23 cellular contexts compared by ENCODE assay signal in the genomic region with DNA sequence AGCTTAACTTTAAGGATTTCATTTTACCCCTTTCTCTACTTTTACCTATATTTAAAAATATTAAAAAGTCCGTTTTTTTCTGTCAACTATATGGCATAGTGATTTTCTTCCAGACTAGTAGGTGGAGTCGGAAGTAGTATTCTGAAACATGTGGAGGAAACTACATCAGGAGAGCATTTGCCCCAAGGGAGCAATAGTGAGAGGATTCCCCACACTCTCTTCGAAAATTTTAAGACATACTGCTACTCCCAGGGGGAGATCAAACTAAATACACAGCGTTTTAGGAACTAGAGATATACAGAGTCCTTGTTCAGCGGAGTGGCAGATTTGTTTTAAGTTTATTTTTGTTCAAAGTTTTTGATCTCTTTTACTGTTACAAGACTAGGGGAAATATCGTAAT. TPM values are rescaled to one million over a fixed set of nuclear protein-coding genes. Genes with fewer than 3 reads are reported as not detected.
DNase-seq lines count a peak whose midpoint lies in the region; ATAC-seq and TF ChIP-seq lines count a peak whose summit lies in the region.
"Had no signal": no experiment of that assay in that cellular context is flagged by ENCODE, and none has a peak within 500 bp of the region (broad histone marks: within the 10 kb centered on the region; RNA-seq: fewer than 3 reads in every experiment).

No MANE protein-coding gene starts in this region.

- H3K36me3 ChIP-seq in A673 (ENCODE audit: insufficient read depth, low read length, poor library complexity, severe bottlenecking), result no peaks in the 10 kb centered on the region
- H3K36me3 ChIP-seq: BE2C had no signal

- peaks cover 39% of the 10 kb centered on the region for H3K4me1 ChIP-seq in A673 (ENCODE audit: insufficient read depth, low read length, poor library complexity, severe bottlenecking)
- H3K4me1 ChIP-seq: BE2C, Caco-2 had no signal

- DNase-seq in A673 (ENCODE audit: low spot score) (peak; percentile 93), D341Med (ENCODE audit: low spot score) (peak; percentile 21), RWPE1 (ENCODE audit: low spot score) (no peak), superior temporal gyrus (ENCODE audit: extremely low spot score) (peak; percentile 3), islet precursor cell (no peak), left colon (no peak)
- DNase-seq: ACHN; AML-193; BE2C; Caco-2; CD4-positive, CD25-positive, alpha-beta regulatory T cell; CD8-positive, alpha-beta T cell; DMS 273 treated with DMSO at 0.1 percent for 48 hours; DMS79; EL; GF-D8; H9; HFFc6 had no signal

- H3K27ac ChIP-seq in A673 (ENCODE audit: low read depth, low read length, poor library complexity, severe bottlenecking) (peak overlapping the region; percentile 74), RWPE1 (0 out of 2 replicates have a peak overlapping the region, but pooled peaks have one; percentile 43)
- H3K27ac ChIP-seq: 22Rv1, C4-2B had no signal

- intact Hi-C loops in A673 (cut with micrococcal nuclease; ENCODE audit: unreplicated experiment), result no loop called here
- intact Hi-C loops in left colon (cut with DNase I, micrococcal nuclease), result no loop called here

- POLR2A ChIA-PET in A673 (lab: Charles Lee; ENCODE audit: low non-redundant PET) (no interaction called here), RWPE1 (lab: Yijun Ruan, JAX; ENCODE audit: low non-redundant PET) (no interaction called here)

- no peak overlapping the region for H3K4me3 ChIP-seq in A673 (ENCODE audit: low read depth, low read length, poor library complexity, severe bottlenecking)
- H3K4me3 ChIP-seq: GM23338 had no signal

- no peak for ATAC-seq in left colon
- no peak for ATAC-seq in HG02884 (IDR thresholded peaks at IDR 0.05; ENCODE audit: unreplicated experiment)
- ATAC-seq: CD8-positive, alpha-beta T cell; GM23338; HCT116 had no signal

- H3K9me3 ChIP-seq in A673 (ENCODE audit: low read depth, low read length, poor library complexity, severe bottlenecking), result no peaks in the 10 kb centered on the region
- H3K9me3 ChIP-seq: BE2C, Caco-2 had no signal

- no TSS peak for BruUV-seq in A673 (replicated peaks; lab: Mats Ljungman, UMichigan)

- CTCF ChIA-PET in A673 (lab: Charles Lee) (no interaction called here), RWPE1 (lab: Yijun Ruan, JAX) (interaction anchor here (1.2 kb wide), 1 partner anchor 9 kb away, joined by 3 read pairs; no protein-coding TSS in a partner anchor)

- TF ChIP-seq CTCF in A673 (conservative IDR thresholded peaks at IDR 0.05; ENCODE audit: low read depth, low read length) (no peak), RWPE1 (conservative IDR thresholded peaks at IDR 0.05; ENCODE audit: low read depth) (no peak)

- H3K27me3 ChIP-seq in A673 (replicated peaks; ENCODE audit: insufficient read depth, low read depth, low read length, poor library complexity), result no peaks in the 10 kb centered on the region
- H3K27me3 ChIP-seq: BE2C had no signal

RNA-seq across cellular contexts. Expression of a gene that starts 40.6 kb away (rescaled TPM):
- total RNA-seq in A673 (2021) (11.8 and 12.7 TPM in 2 replicates), left colon (1 to 10 TPM; 4.2 to 4.4 TPM)

RNA-seq across cellular contexts. Expression of a gene that starts 45.0 kb away (rescaled TPM):
- total RNA-seq in A673 (2021) (28.9 and 33.2 TPM in 2 replicates), left colon (under 1 TPM in 1 of 2 donors, not detected in 1; 0.17 TPM)
- total RNA-seq: CD4-positive, CD25-positive, alpha-beta regulatory T cell; CD8-positive, alpha-beta T cell; GM23338; H9 had no signal

Comparison
In these comparisons a context has a peak if more than half of its experiments do, and no peak if none do; other contexts are left out.
1. DNase-seq: peak in A673 (single experiment), D341Med (single experiment) and superior temporal gyrus (single experiment); none in RWPE1 (single experiment), islet precursor cell (single experiment) and left colon (0 of 2).
2. RNA of a gene that starts 45.0 kb away (total RNA-seq): 28.9 to 33.2 TPM in A673; 0.17 TPM in left colon; every median in the first group is over 10 times any median in the second.